Comparison of ENCODE assay signal across 8 cellular contexts in genomic region chr10:102066421-102067068, GRCh38. TPM values are rescaled to one million over a fixed set of nuclear protein-coding genes. Genes with fewer than 3 reads are reported as not detected.
DNase-seq lines count a peak whose midpoint lies in the region; ATAC-seq and TF ChIP-seq lines count a peak whose summit lies in the region.

No MANE protein-coding gene starts in this region.

- peak overlapping the region; percentile 84 for H3K27ac Mint-ChIP-seq in activated CD8-positive, alpha-beta memory T cell treated with anti-CD3 and anti-CD28 coated beads, Interleukin-2, amount 10 ng/mL, durations not matched to agents 7 days and 5 days
- peak overlapping the region; percentile 80 for H3K27ac Mint-ChIP-seq in activated CD4-positive, alpha-beta memory T cell treated with anti-CD3 and anti-CD28 coated beads for 36 hours

- in situ Hi-C loops in GM13976 (cut with MboI; ENCODE audit: low sequenced_read_pairs, unreplicated experiment) = no loop called here

- ATAC-seq in activated CD8-positive, alpha-beta memory T cell treated with anti-CD3 and anti-CD28 coated beads, Interleukin-2, amount 10 ng/mL, durations not matched to agents 7 days and 5 days = no peak
- ATAC-seq in thoracic aorta (ENCODE audit: insufficient number of reproducible peaks, low FRiP score, low read depth) (no peak), GM19023 (IDR thresholded peaks at IDR 0.05; ENCODE audit: unreplicated experiment) (no peak)

- no peaks in the 10 kb centered on the region for H3K27me3 ChIP-seq in kidney epithelial cell (ENCODE audit: control insufficient read depth, insufficient read depth, low read length)
- H3K27me3 ChIP-seq in thoracic aorta (replicated peaks; ENCODE audit: insufficient read depth) = no peaks in the 10 kb centered on the region

- intact Hi-C loops in activated CD4-positive, alpha-beta memory T cell treated with anti-CD3 and anti-CD28 coated beads for 36 hours (cut with micrococcal nuclease) = no loop called here

- DNase-seq in activated CD8-positive, alpha-beta memory T cell treated with anti-CD3 and anti-CD28 coated beads, Interleukin-2, amount 10 ng/mL, durations not matched to agents 7 days and 5 days = no peak
- DNase-seq in activated CD8-positive, alpha-beta memory T cell treated with anti-CD3 and anti-CD28 coated beads for 24 hours = no peak
- DNase-seq in activated CD4-positive, alpha-beta memory T cell treated with anti-CD3 and anti-CD28 coated beads for 36 hours = no peak
- DNase-seq in kidney epithelial cell (ENCODE audit: low read depth) (no peak), thoracic aorta (ENCODE audit: low spot score) (no peak), NCI-H774 (lab: John Stamatoyannopoulos, UW) (no peak), GM13976 (ENCODE audit: low spot score) (no peak)

- peaks cover 18 to 42% of the 10 kb centered on the region in 2 donors for H3K4me1 ChIP-seq in thoracic aorta (ENCODE audit: control insufficient read depth in 1 of 2, low read depth in 2 of 2)

- POLR2A ChIA-PET in activated CD4-positive, alpha-beta memory T cell treated with anti-CD3 and anti-CD28 coated beads for 36 hours (lab: Charles Lee) = interaction anchor here (0.8 to 1.2 kb wide), 3 partner anchors 11 to 248 kb away, joined by 3 read pairs; partner anchors contain the start of gene OGA

- peak overlapping the region; percentile 79 for H3K4me3 ChIP-seq in kidney epithelial cell (ENCODE audit: low read depth, low read length)
- peak overlapping the region; percentile 98 for H3K4me3 ChIP-seq in thoracic aorta

- no peaks in the 10 kb centered on the region for H3K36me3 ChIP-seq in kidney epithelial cell (ENCODE audit: control insufficient read depth, insufficient read depth, low read length)
- peaks cover 5% of the 10 kb centered on the region for H3K36me3 ChIP-seq in thoracic aorta

- H3K9me3 Mint-ChIP-seq in activated CD8-positive, alpha-beta memory T cell treated with anti-CD3 and anti-CD28 coated beads, Interleukin-2, amount 10 ng/mL, durations not matched to agents 7 days and 5 days (ENCODE audit: low read depth) = no peaks in the 10 kb centered on the region
- no peaks in the 10 kb centered on the region for H3K9me3 Mint-ChIP-seq in activated CD4-positive, alpha-beta memory T cell treated with anti-CD3 and anti-CD28 coated beads for 36 hours

- CTCF ChIA-PET in activated CD8-positive, alpha-beta memory T cell treated with anti-CD3 and anti-CD28 coated beads, Interleukin-2, amount 10 ng/mL, durations not matched to agents 7 days and 5 days (lab: Charles Lee) = interaction anchor here (1.2 to 14.3 kb wide), 4 partner anchors 14 to 228 kb away, joined by 4 to 228 read pairs (median 6); partner anchors contain the start of gene KCNIP2
- CTCF ChIA-PET in activated CD4-positive, alpha-beta memory T cell treated with anti-CD3 and anti-CD28 coated beads for 36 hours (lab: Charles Lee) = interaction anchor here (0.8 to 2.7 kb wide), 5 partner anchors 11 to 248 kb away, joined by 3 to 15 read pairs (median 5); partner anchors contain the start of genes ARMH3 and OGA

- no peaks in the 10 kb centered on the region for H3K27me3 Mint-ChIP-seq in activated CD8-positive, alpha-beta memory T cell treated with anti-CD3 and anti-CD28 coated beads, Interleukin-2, amount 10 ng/mL, durations not matched to agents 7 days and 5 days
- H3K27me3 Mint-ChIP-seq in activated CD4-positive, alpha-beta memory T cell treated with anti-CD3 and anti-CD28 coated beads for 36 hours = no peaks in the 10 kb centered on the region

- peak overlapping the region; percentile 83 for H3K4me3 Mint-ChIP-seq in activated CD8-positive, alpha-beta memory T cell treated with anti-CD3 and anti-CD28 coated beads, Interleukin-2, amount 10 ng/mL, durations not matched to agents 7 days and 5 days
- H3K4me3 Mint-ChIP-seq in activated CD4-positive, alpha-beta memory T cell treated with anti-CD3 and anti-CD28 coated beads for 36 hours = peak overlapping the region; percentile 86

- H3K36me3 Mint-ChIP-seq in activated CD8-positive, alpha-beta memory T cell treated with anti-CD3 and anti-CD28 coated beads, Interleukin-2, amount 10 ng/mL, durations not matched to agents 7 days and 5 days = peaks cover 2% of the 10 kb centered on the region
- H3K36me3 Mint-ChIP-seq in activated CD4-positive, alpha-beta memory T cell treated with anti-CD3 and anti-CD28 coated beads for 36 hours = no peaks in the 10 kb centered on the region

- peak overlapping the region; percentile 1 to 97 for H3K27ac ChIP-seq in thoracic aorta

- TF ChIP-seq CTCF in kidney epithelial cell (IDR thresholded peaks at IDR 0.05; ENCODE audit: insufficient read depth, low read length, poor library complexity, severe bottlenecking) (no peak), thoracic aorta (IDR thresholded peaks at IDR 0.05) (no peak), GM13976 (IDR thresholded peaks at IDR 0.05; ENCODE audit: borderline replicate concordance, control extremely low read depth, extremely low read depth, insufficient read depth, missing control alignments) (no peak)

- no peaks in the 10 kb centered on the region for H3K9me3 ChIP-seq in thoracic aorta

- H3K4me1 Mint-ChIP-seq in activated CD8-positive, alpha-beta memory T cell treated with anti-CD3 and anti-CD28 coated beads, Interleukin-2, amount 10 ng/mL, durations not matched to agents 7 days and 5 days = peaks cover 19% of the 10 kb centered on the region
- H3K4me1 Mint-ChIP-seq in activated CD4-positive, alpha-beta memory T cell treated with anti-CD3 and anti-CD28 coated beads for 36 hours (ENCODE audit: low read depth) = peaks cover 26% of the 10 kb centered on the region

RNA-seq across cellular contexts. Expression of gene HPS6, which starts 1.4 kb away (rescaled TPM):
- 10 to 100 TPM; 26.1 to 29.6 TPM for total RNA-seq in activated CD8-positive, alpha-beta memory T cell treated with anti-CD3 and anti-CD28 coated beads, Interleukin-2, amount 10 ng/mL, durations not matched to agents 7 days and 5 days
- total RNA-seq in activated CD4-positive, alpha-beta memory T cell treated with anti-CD3 and anti-CD28 coated beads for 36 hours = 10 to 100 TPM; 22.3 TPM
- 31.5 and 33.0 TPM in 2 replicates for total RNA-seq in kidney epithelial cell
- 10 to 100 TPM; 21.8 to 22.3 TPM for total RNA-seq in thoracic aorta

RNA-seq across cellular contexts. Expression of gene ARMH3, which starts 10.6 kb away (rescaled TPM):
- total RNA-seq in activated CD8-positive, alpha-beta memory T cell treated with anti-CD3 and anti-CD28 coated beads, Interleukin-2, amount 10 ng/mL, durations not matched to agents 7 days and 5 days = 10 to 100 TPM; 23.8 to 25.9 TPM
- 10 to 100 TPM; 16.1 to 18.8 TPM for total RNA-seq in activated CD4-positive, alpha-beta memory T cell treated with anti-CD3 and anti-CD28 coated beads for 36 hours
- total RNA-seq in kidney epithelial cell (10.7 and 11.1 TPM in 2 replicates), thoracic aorta (10 to 100 TPM; 21.1 TPM)

RNA-seq across cellular contexts. Expression of gene LDB1, which starts 53.6 kb away (rescaled TPM):
- total RNA-seq in activated CD8-positive, alpha-beta memory T cell treated with anti-CD3 and anti-CD28 coated beads, Interleukin-2, amount 10 ng/mL, durations not matched to agents 7 days and 5 days = 10 to 100 TPM; 83.5 to 84.3 TPM
- total RNA-seq in activated CD4-positive, alpha-beta memory T cell treated with anti-CD3 and anti-CD28 coated beads for 36 hours = 10 to 100 TPM; 48.1 to 48.8 TPM
- 46.8 and 56.0 TPM in 2 replicates for total RNA-seq in kidney epithelial cell
- total RNA-seq in thoracic aorta = 10 to 100 TPM; 49.3 to 49.8 TPM
